In the genomic region with DNA sequence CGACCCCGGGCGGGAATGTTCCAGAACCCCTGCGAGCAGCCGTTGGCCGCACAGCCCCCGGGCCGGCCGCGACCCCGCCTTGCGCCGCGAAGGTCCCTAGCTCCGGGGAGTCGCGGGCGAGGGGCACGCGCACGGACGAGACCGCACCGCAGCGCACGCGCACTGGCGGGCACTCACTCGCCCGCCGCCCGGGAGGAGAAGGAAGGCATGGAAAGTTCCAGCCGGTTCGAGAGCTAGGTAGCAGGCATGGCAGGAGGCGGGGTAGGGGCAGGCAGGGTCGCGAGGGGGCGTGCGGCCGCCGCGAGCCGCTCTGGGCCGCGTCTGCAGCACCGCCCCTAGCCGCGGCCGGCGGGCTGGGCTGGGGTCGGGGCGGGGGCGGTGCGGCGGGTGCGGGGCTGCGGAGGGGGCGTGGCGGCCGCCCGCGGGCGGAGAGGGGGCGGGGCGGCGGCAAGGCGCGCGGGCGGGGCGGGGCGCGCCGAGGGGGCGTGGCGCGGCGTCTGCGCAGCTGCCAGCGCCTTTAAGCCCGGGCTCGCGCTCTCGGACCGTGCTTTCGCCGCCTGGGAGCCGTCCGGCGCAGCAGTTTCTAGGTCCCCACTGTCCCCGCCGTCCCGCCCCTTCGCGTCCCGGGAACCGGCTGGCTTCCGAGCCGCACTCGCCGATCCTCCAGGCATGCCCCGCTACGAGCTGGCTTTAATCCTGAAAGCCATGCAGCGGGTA, we compare ENCODE assay signal across 1 cellular context.
TF ChIP-seq lines count a peak whose summit lies in the region.

TSS of gene MRPS6 (plus strand) at position 547 of the 717 bp plus-strand sequence. CDS start at position 670, 123 bp downstream.
TSS of gene SLC5A3 (plus strand) at position 547 of the 717 bp plus-strand sequence. CDS start 21,621 bp downstream, outside the sequence.

TF ChIP-seq in SK-N-SH, 30 proteins besides CTCF, POLR2A, EP300 and RAD21 (continued from another document):
- TF ChIP-seq, protein P1, sequence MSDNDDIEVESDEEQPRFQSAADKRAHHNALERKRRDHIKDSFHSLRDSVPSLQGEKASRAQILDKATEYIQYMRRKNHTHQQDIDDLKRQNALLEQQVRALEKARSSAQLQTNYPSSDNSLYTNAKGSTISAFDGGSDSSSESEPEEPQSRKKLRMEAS (IDR thresholded peaks at IDR 0.05; ENCODE audit: low read depth), result peak; percentile 46
- peak; percentile 72; the same call in 1 of the 2 replicates for TF ChIP-seq SIN3A (IDR thresholded peaks at IDR 0.05; ENCODE audit: borderline replicate concordance, low read depth, low read length)
TF ChIP-seq in SK-N-SH: peak in this region for 9.
